ENCODE assay signal across 4 cellular contexts in the genomic region with DNA sequence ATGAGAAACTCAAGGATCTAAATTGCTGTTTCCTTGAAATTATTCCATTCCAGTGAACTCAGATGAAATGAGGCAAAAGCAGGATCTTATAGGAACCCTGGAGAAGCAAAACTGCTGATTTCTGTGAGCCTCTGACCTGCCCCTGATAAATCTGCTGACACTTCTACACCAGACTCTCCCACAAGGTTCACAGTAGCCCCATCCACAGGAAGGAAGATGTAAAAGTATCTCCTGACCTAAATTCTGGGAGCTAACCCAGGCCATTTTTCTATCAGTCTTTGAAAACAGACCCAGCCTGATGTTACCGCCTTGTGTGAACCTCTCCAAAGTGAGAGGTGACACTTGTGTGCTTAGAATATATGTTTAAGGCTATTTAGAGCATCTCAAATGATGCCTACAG.
"Had no signal": no experiment of that assay in that cellular context is flagged by ENCODE, and none has a peak within 500 bp of the region (broad histone marks: within the 10 kb centered on the region; RNA-seq: fewer than 3 reads in every experiment).

No MANE protein-coding gene starts in this region.

- H3K4me2 ChIP-seq: GM23338 had no signal

- DNase-seq: H9, HCEC 1CT, IMR-90 had no signal

- H3K4me3 ChIP-seq: GM23338 had no signal
